In genomic region chr6:80165143-80165542, GRCh38 we compare ENCODE assay signal across 9 cellular contexts. TPM values are rescaled to one million over a fixed set of nuclear protein-coding genes. Genes with fewer than 3 reads are reported as not detected.
DNase-seq lines count a peak whose midpoint lies in the region; ATAC-seq, FAIRE-seq and TF ChIP-seq lines count a peak whose summit lies in the region.
"Had no signal": no experiment of that assay in that cellular context is flagged by ENCODE, and none has a peak within 500 bp of the region (broad histone marks: within the 10 kb centered on the region; RNA-seq: fewer than 3 reads in every experiment).

No MANE protein-coding gene starts in this region.

- peaks cover 2% of the 10 kb centered on the region for H3K36me3 Mint-ChIP-seq in central memory CD8-positive, alpha-beta T cell (ENCODE audit: insufficient read depth)

- peak overlapping the region; percentile 17 for H3K4me3 Mint-ChIP-seq in central memory CD8-positive, alpha-beta T cell

- H3K9me3 Mint-ChIP-seq in central memory CD8-positive, alpha-beta T cell, result no peaks in the 10 kb centered on the region

- FAIRE-seq in urothelium cell line (lab: Jason Lieb, UNC), result no peak

- ATAC-seq in GM21528 (IDR thresholded peaks at IDR 0.05; ENCODE audit: low FRiP score, unreplicated experiment) (peak; percentile 93), Right ventricle myocardium superior (ENCODE audit: poor library complexity) (no peak)
- ATAC-seq in central memory CD8-positive, alpha-beta T cell (replicated peaks; ENCODE audit: extremely low read depth, poor library complexity, severe bottlenecking), result no peak
- ATAC-seq: HCT116 had no signal

- no peak for TF ChIP-seq CTCF in GM12865 (IDR thresholded peaks at IDR 0.05; ENCODE audit: insufficient read depth, low read depth, low read length, missing control alignments)

- DNase-seq in GM12865 (ENCODE audit: low read depth) (peak; percentile 75), HS-5 (ENCODE audit: low read depth) (peak; percentile 80), urothelium cell line (ENCODE audit: low spot score) (no peak), DMS153 (lab: John Stamatoyannopoulos, UW) (no peak), Right ventricle myocardium superior (no peak), NCI-H82 treated with DMSO at 0.1 percent for 48 hours (lab: John Stamatoyannopoulos, UW; ENCODE audit: unreplicated experiment) (no peak)
- no peak for DNase-seq in central memory CD8-positive, alpha-beta T cell (ENCODE audit: low spot score in 2 of 2)

- H3K27ac Mint-ChIP-seq in central memory CD8-positive, alpha-beta T cell (ENCODE audit: low read depth), result no peak overlapping the region

- intact Hi-C loops in Right ventricle myocardium superior (cut with DNase I), result no loop called here

- H3K4me3 ChIP-seq in GM12865 (ENCODE audit: low read depth, low read length), result no peak overlapping the region; the same call in 1 of the 2 replicates

- H3K27me3 Mint-ChIP-seq in central memory CD8-positive, alpha-beta T cell, result no peaks in the 10 kb centered on the region

- no peaks in the 10 kb centered on the region for H3K4me1 Mint-ChIP-seq in central memory CD8-positive, alpha-beta T cell

RNA-seq across cellular contexts. Expression of gene BCKDHB, which starts 58.7 kb away (rescaled TPM):
- total RNA-seq in Right ventricle myocardium superior, result 28.4 TPM

Comparison
In these comparisons a context has a peak if more than half of its experiments do, and no peak if none do; other contexts are left out.
1. DNase-seq: peak in GM12865 (single experiment) and HS-5 (single experiment); none in central memory CD8-positive, alpha-beta T cell (0 of 2), urothelium cell line (single experiment), DMS153 (single experiment), Right ventricle myocardium superior (single experiment) and NCI-H82 treated with DMSO at 0.1 percent for 48 hours (single experiment).